In the genomic region with DNA sequence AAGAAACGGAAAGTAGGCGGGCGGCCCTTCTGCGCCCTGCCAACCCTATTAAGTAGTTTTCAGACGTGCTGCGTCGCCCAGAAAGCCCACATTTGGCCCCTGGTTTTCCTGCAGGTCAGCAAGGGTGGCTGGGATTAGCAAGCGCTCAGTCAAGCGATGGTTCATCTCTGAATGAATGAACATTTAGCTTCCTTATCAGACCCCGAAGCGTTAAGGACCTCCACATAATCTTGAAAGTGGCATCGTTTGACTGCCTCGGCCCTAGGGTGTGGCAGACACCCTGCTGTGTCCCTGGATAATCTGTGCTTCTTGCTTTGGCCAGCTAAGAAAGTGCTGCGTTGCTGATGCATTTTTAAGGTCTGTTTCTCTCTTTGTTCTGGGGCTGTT, we compare ENCODE assay signal across 8 cellular contexts. TPM values are rescaled to one million over a fixed set of nuclear protein-coding genes. Genes with fewer than 3 reads are reported as not detected.
DNase-seq lines count a peak whose midpoint lies in the region; ATAC-seq lines count a peak whose summit lies in the region.

No MANE protein-coding gene starts in this region.

- POLR2A ChIA-PET in T-cell (lab: Charles Lee), result no interaction called here

- peak; percentile 12 for DNase-seq in stimulated activated CD4-positive, alpha-beta T cell treated with anti-CD3 and anti-CD28 coated beads, Interleukin-15, amount 100 ng/mL, for 24 hours
- DNase-seq in stimulated activated CD4-positive, alpha-beta T cell treated with anti-CD3 and anti-CD28 coated beads, Interleukin-2, amount 100 ng/mL, for 24 hours, result no peak
- DNase-seq in T-cell, result no peak
- DNase-seq in germinal center (ENCODE audit: low spot score), result peak; percentile 11
- no peak for DNase-seq in CD1c-positive myeloid dendritic cell (ENCODE audit: extremely low spot score)
- no peak for DNase-seq in NCI-H1436 treated with DMSO at 0.1 percent for 48 hours (lab: John Stamatoyannopoulos, UW)
- DNase-seq in KG1 (lab: John Stamatoyannopoulos, UW), result no peak

- H3K4me3 ChIP-seq in skin epidermis, result peak overlapping the region; percentile 47 to 98 (median 90)

- H3K4me3 Mint-ChIP-seq in T-cell, result peak overlapping the region; percentile 85 to 91 (median 91)

- no peak for ATAC-seq in T-cell (replicated peaks in 1 of 4)

- no peaks in the 10 kb centered on the region for H3K9me3 Mint-ChIP-seq in T-cell

- H3K36me3 Mint-ChIP-seq in T-cell, result peaks cover 14% of the 10 kb centered on the region

- peaks cover 25 to 30% (median 28%) of the 10 kb centered on the region in 3 donors for H3K4me1 Mint-ChIP-seq in T-cell

- peak overlapping the region in 20 of 21 experiments; percentile 65 to 89 (median 84) for H3K27ac ChIP-seq in skin epidermis

- H3K27ac Mint-ChIP-seq in T-cell, result peak overlapping the region; percentile 55 to 80

- CTCF ChIA-PET in T-cell (lab: Charles Lee), result interaction anchor here in 1 of 2 donors (0.6 to 0.7 kb wide), 2 partner anchors 10 to 19 kb away, joined by 3 read pairs; no protein-coding TSS in a partner anchor

- H3K27me3 Mint-ChIP-seq in T-cell, result no peaks in the 10 kb centered on the region

RNA-seq across cellular contexts. Expression of a gene that starts 0.7 kb away (rescaled TPM):
- 10 to 100 TPM; 19.3 to 31.0 (median 26.4) TPM for total RNA-seq in T-cell

RNA-seq across cellular contexts. Expression of a gene that starts 20.3 kb away (rescaled TPM):
- total RNA-seq in T-cell, result 10 to 100 TPM; 16.6 to 39.3 (median 34.1) TPM

RNA-seq across cellular contexts. Expression of a gene that starts 31.4 kb away (rescaled TPM):
- 100 to 1,000 TPM in 1 of 5 donors, 10 to 100 TPM in 4; 80.5 to 112 (median 90.2) TPM for total RNA-seq in T-cell

RNA-seq across cellular contexts. Expression of a gene that starts 31.6 kb away (rescaled TPM):
- total RNA-seq in T-cell, result 100 to 1,000 TPM; 105 to 140 (median 125) TPM

RNA-seq across cellular contexts. Expression of a gene that starts 50.8 kb away (rescaled TPM):
- total RNA-seq in T-cell, result not detected

Comparison
In these comparisons a context has a peak if more than half of its experiments do, and no peak if none do; other contexts are left out.
1. DNase-seq: peak in stimulated activated CD4-positive, alpha-beta T cell treated with anti-CD3 and anti-CD28 coated beads, Interleukin-15, amount 100 ng/mL, for 24 hours (single experiment) and germinal center (single experiment); none in stimulated activated CD4-positive, alpha-beta T cell treated with anti-CD3 and anti-CD28 coated beads, Interleukin-2, amount 100 ng/mL, for 24 hours (0 of 2), T-cell (0 of 34), CD1c-positive myeloid dendritic cell (single experiment), NCI-H1436 treated with DMSO at 0.1 percent for 48 hours (single experiment) and KG1 (single experiment).